ENCODE assay signal across 21 cellular contexts in genomic region chr3:146130881-146131371, GRCh38. TPM values are rescaled to one million over a fixed set of nuclear protein-coding genes. Genes with fewer than 3 reads are reported as not detected.
A peak's percentile ranks its signal among the peaks of the same experiment; 100 is the strongest.
DNase-seq lines count a peak whose midpoint lies in the region; ATAC-seq and TF ChIP-seq lines count a peak whose summit lies in the region.
"Had no signal": no experiment of that assay in that cellular context is flagged by ENCODE, and none has a peak within 500 bp of the region (broad histone marks: within the 10 kb centered on the region; RNA-seq: fewer than 3 reads in every experiment).

No MANE protein-coding gene starts in this region.

- DNase-seq in AG09319 (ENCODE audit: extremely low read depth, low read depth) (peak; percentile 42), HFF-Myc (ENCODE audit: extremely low read depth, low read depth) (peak; percentile 91), chondrocyte (ENCODE audit: low spot score) (no peak), osteoblast (ENCODE audit: insufficient read length, low spot score, missing footprints) (no peak), epidermal melanocyte (ENCODE audit: insufficient read length, low spot score) (no peak)
- DNase-seq in activated CD4-positive, alpha-beta T cell treated with anti-CD3 and anti-CD28 coated beads for 36 hours = no peak
- DNase-seq: activated CD4-positive, alpha-beta T cell treated with anti-CD3 and anti-CD28 coated beads for 48 hours; activated CD8-positive, alpha-beta memory T cell treated with anti-CD3 and anti-CD28 coated beads, Interleukin-2, amount 50 U/mL, for 48 hours; activated naive CD4-positive, alpha-beta T cell treated with anti-CD3 and anti-CD28 coated beads for 36 hours; aorta; mucosa of descending colon; NCI-H1048; NCI-H2107; NCI-H69; right cardiac atrium had no signal

- POLR2A ChIA-PET in activated CD4-positive, alpha-beta T cell treated with anti-CD3 and anti-CD28 coated beads for 36 hours (lab: Charles Lee) = no interaction called here

- no peak for TF ChIP-seq CTCF in AG09319 (IDR thresholded peaks at IDR 0.05; ENCODE audit: low read depth, low read length)
- TF ChIP-seq CTCF in HFF-Myc (IDR thresholded peaks at IDR 0.05; ENCODE audit: low read depth, low read length, missing control alignments) = no peak
- TF ChIP-seq CTCF in chondrocyte (IDR thresholded peaks at IDR 0.05) = no peak
- no peak for TF ChIP-seq CTCF in osteoblast (IDR thresholded peaks at IDR 0.05; ENCODE audit: extremely low read depth, low read depth, low read length)

- H3K36me3 Mint-ChIP-seq in chondrocyte (ENCODE audit: low read depth) = no peaks in the 10 kb centered on the region
- H3K36me3 Mint-ChIP-seq in activated CD4-positive, alpha-beta T cell treated with anti-CD3 and anti-CD28 coated beads for 36 hours (ENCODE audit: low read depth) = no peaks in the 10 kb centered on the region

- H3K27me3 ChIP-seq in osteoblast (ENCODE audit: insufficient read depth, low read length) = no peaks in the 10 kb centered on the region
- H3K27me3 ChIP-seq: neutrophil had no signal

- intact Hi-C loops in activated CD4-positive, alpha-beta T cell treated with anti-CD3 and anti-CD28 coated beads for 36 hours (cut with DNase I, micrococcal nuclease) = no loop called here

- no peaks in the 10 kb centered on the region for H3K9me3 ChIP-seq in osteoblast (ENCODE audit: low read depth, low read length)
- H3K9me3 ChIP-seq: mucosa of descending colon, neutrophil had no signal

- H3K27ac Mint-ChIP-seq in chondrocyte (ENCODE audit: unreplicated experiment) = peak overlapping the region; percentile 96
- no peak overlapping the region for H3K27ac Mint-ChIP-seq in activated CD4-positive, alpha-beta T cell treated with anti-CD3 and anti-CD28 coated beads for 36 hours
- H3K27ac Mint-ChIP-seq: activated naive CD4-positive, alpha-beta T cell treated with anti-CD3 and anti-CD28 coated beads for 36 hours; stimulated activated naive CD8-positive, alpha-beta T cell treated with anti-CD3 and anti-CD28 coated beads, Interleukin-15, Interleukin-2, amounts not matched to agents 100 ng/mL and 50 ng/mL, for 24 hours had no signal

- peaks cover 82% of the 10 kb centered on the region for H3K79me2 ChIP-seq in osteoblast (ENCODE audit: insufficient read depth, low read length)

- ATAC-seq in activated CD4-positive, alpha-beta T cell treated with anti-CD3 and anti-CD28 coated beads for 36 hours = no peak
- no peak for ATAC-seq in GM19455 (IDR thresholded peaks at IDR 0.05; ENCODE audit: unreplicated experiment)
- ATAC-seq in GM19467 (IDR thresholded peaks at IDR 0.05; ENCODE audit: unreplicated experiment) = no peak
- ATAC-seq: mucosa of descending colon, right cardiac atrium had no signal

- H3K36me3 ChIP-seq in osteoblast (ENCODE audit: insufficient read depth, low read length) = peaks cover 12% of the 10 kb centered on the region
- H3K36me3 ChIP-seq: neutrophil had no signal

- peak overlapping the region; percentile 77 for H3K4me2 ChIP-seq in osteoblast (ENCODE audit: insufficient read depth, low read length)

- H3K4me1 ChIP-seq in osteoblast (ENCODE audit: insufficient read depth, low read length) = peaks cover 63% of the 10 kb centered on the region

- H3K27me3 Mint-ChIP-seq in chondrocyte (ENCODE audit: low read depth) = no peaks in the 10 kb centered on the region
- H3K27me3 Mint-ChIP-seq in activated CD4-positive, alpha-beta T cell treated with anti-CD3 and anti-CD28 coated beads for 36 hours = no peaks in the 10 kb centered on the region
- H3K27me3 Mint-ChIP-seq: stimulated activated naive CD8-positive, alpha-beta T cell treated with anti-CD3 and anti-CD28 coated beads, Interleukin-15, Interleukin-2, amounts not matched to agents 100 ng/mL and 50 ng/mL, for 24 hours had no signal

- peaks cover 88% of the 10 kb centered on the region for H3K4me1 Mint-ChIP-seq in chondrocyte (ENCODE audit: low read depth)
- no peaks in the 10 kb centered on the region for H3K4me1 Mint-ChIP-seq in activated CD4-positive, alpha-beta T cell treated with anti-CD3 and anti-CD28 coated beads for 36 hours

- H3K4me3 ChIP-seq in HFF-Myc (replicated peaks; ENCODE audit: low read depth, low read length) = no peak overlapping the region
- peak overlapping the region; percentile 23 for H3K4me3 ChIP-seq in osteoblast (ENCODE audit: insufficient read depth, low read length)
- H3K4me3 ChIP-seq: coronary artery, mucosa of descending colon, SK-N-MC had no signal

- H3K9me3 Mint-ChIP-seq in chondrocyte (ENCODE audit: low read depth) = peaks cover 3% of the 10 kb centered on the region
- H3K9me3 Mint-ChIP-seq in activated CD4-positive, alpha-beta T cell treated with anti-CD3 and anti-CD28 coated beads for 36 hours (ENCODE audit: low read depth) = no peaks in the 10 kb centered on the region
- H3K9me3 Mint-ChIP-seq: activated naive CD4-positive, alpha-beta T cell treated with anti-CD3 and anti-CD28 coated beads for 36 hours; stimulated activated naive CD8-positive, alpha-beta T cell treated with anti-CD3 and anti-CD28 coated beads, Interleukin-15, Interleukin-2, amounts not matched to agents 100 ng/mL and 50 ng/mL, for 24 hours had no signal

- CTCF ChIA-PET in activated CD4-positive, alpha-beta T cell treated with anti-CD3 and anti-CD28 coated beads for 36 hours (lab: Charles Lee) = no interaction called here

- no peak overlapping the region for H2AFZ ChIP-seq in osteoblast (ENCODE audit: low read length)

- H4K20me1 ChIP-seq in osteoblast (ENCODE audit: insufficient read depth, low read length) = peaks cover 44% of the 10 kb centered on the region

- H3K4me3 Mint-ChIP-seq in chondrocyte (ENCODE audit: unreplicated experiment) = no peak overlapping the region
- no peak overlapping the region for H3K4me3 Mint-ChIP-seq in activated CD4-positive, alpha-beta T cell treated with anti-CD3 and anti-CD28 coated beads for 36 hours
- H3K4me3 Mint-ChIP-seq: activated naive CD4-positive, alpha-beta T cell treated with anti-CD3 and anti-CD28 coated beads for 36 hours; stimulated activated naive CD8-positive, alpha-beta T cell treated with anti-CD3 and anti-CD28 coated beads, Interleukin-15, Interleukin-2, amounts not matched to agents 100 ng/mL and 50 ng/mL, for 24 hours had no signal

- peak overlapping the region; percentile 95 for H3K27ac ChIP-seq in osteoblast (ENCODE audit: low read depth, low read length)
- H3K27ac ChIP-seq: neutrophil had no signal

RNA-seq across cellular contexts. Expression of gene PLOD2, which starts 30.1 kb away (rescaled TPM):
- 208 to 249 TPM (median 212 TPM) in 3 replicates for total RNA-seq in chondrocyte
- 282 and 345 TPM in 2 replicates for total RNA-seq in osteoblast
- total RNA-seq in activated CD4-positive, alpha-beta T cell treated with anti-CD3 and anti-CD28 coated beads for 36 hours = 1 to 10 TPM; 1.1 to 1.3 TPM

Comparison
In these comparisons a context has a peak if more than half of its experiments do, and no peak if none do; other contexts are left out.
1. DNase-seq: peak in AG09319 (single experiment) and HFF-Myc (single experiment); none in chondrocyte (single experiment), osteoblast (single experiment), activated CD4-positive, alpha-beta T cell treated with anti-CD3 and anti-CD28 coated beads for 36 hours (single experiment) and epidermal melanocyte (single experiment).
2. RNA of gene PLOD2, which starts 30.1 kb away (total RNA-seq): 282 to 345 TPM in osteoblast and 208 to 249 TPM in chondrocyte; 1.1 to 1.3 TPM in activated CD4-positive, alpha-beta T cell treated with anti-CD3 and anti-CD28 coated beads for 36 hours; every median in the first group is over 10 times any median in the second.